ENCODE assay signal across 9 cellular contexts in genomic region chr2:25161055-25161781, GRCh38. TPM values are rescaled to one million over a fixed set of nuclear protein-coding genes. Genes with fewer than 3 reads are reported as not detected.
A peak's percentile ranks its signal among the peaks of the same experiment; 100 is the strongest.
DNase-seq lines count a peak whose midpoint lies in the region; ATAC-seq, FAIRE-seq and TF ChIP-seq lines count a peak whose summit lies in the region.
"Had no signal": no experiment of that assay in that cellular context is flagged by ENCODE, and none has a peak within 500 bp of the region (broad histone marks: within the 10 kb centered on the region; RNA-seq: fewer than 3 reads in every experiment).

No MANE protein-coding gene starts in this region.

- TF ChIP-seq CTCF in activated B cell treated with CpG ODN at 0.5 μM for 24 hours (IDR thresholded peaks at IDR 0.05) (no peak), cardiac fibroblast (IDR thresholded peaks at IDR 0.05; ENCODE audit: low read depth, low read length) (no peak)

- intact Hi-C loops in activated B cell treated with CpG ODN at 0.5 μM for 24 hours (cut with micrococcal nuclease) = no loop called here

- FAIRE-seq in GM12891 (lab: Jason Lieb, UNC) = no peak
- FAIRE-seq: colon had no signal

- peak; percentile 74 for TF ChIP-seq POLR2A in GM12891 (IDR thresholded peaks at IDR 0.05; ENCODE audit: low read depth, low read length)

- CTCF ChIA-PET in activated B cell treated with CpG ODN at 0.5 μM for 24 hours (lab: Charles Lee) = no interaction called here

- H3K27me3 ChIP-seq in mononuclear cell (ENCODE audit: insufficient read depth, low read length) = peaks cover 4% of the 10 kb centered on the region

- peak overlapping the region; percentile 69 for H3K4me3 Mint-ChIP-seq in activated B cell treated with CpG ODN at 0.5 μM for 24 hours

- H3K9me3 Mint-ChIP-seq in activated B cell treated with CpG ODN at 0.5 μM for 24 hours = no peaks in the 10 kb centered on the region

- no peaks in the 10 kb centered on the region for H3K27me3 Mint-ChIP-seq in activated B cell treated with CpG ODN at 0.5 μM for 24 hours

- H3K36me3 Mint-ChIP-seq in activated B cell treated with CpG ODN at 0.5 μM for 24 hours (ENCODE audit: low read depth) = no peaks in the 10 kb centered on the region

- H3K4me1 Mint-ChIP-seq in activated B cell treated with CpG ODN at 0.5 μM for 24 hours = peaks cover 24% of the 10 kb centered on the region

- DNase-seq in GM12891 (ENCODE audit: insufficient read length, low spot score) = peak; percentile 72
- DNase-seq in activated B cell treated with CpG ODN at 0.5 μM for 24 hours = peak; percentile 61
- DNase-seq in cardiac fibroblast (ENCODE audit: low read depth in 2 of 2) = peak; percentile 16 to 40
- DNase-seq in stimulated activated CD8-positive, alpha-beta memory T cell treated with anti-CD3 and anti-CD28 coated beads, Interleukin-7, amount 100 ng/mL, for 4 hours (ENCODE audit: low read depth in 2 of 2) = peak; percentile 54 to 71
- no peak for DNase-seq in NOMO-1 (lab: John Stamatoyannopoulos, UW; ENCODE audit: unreplicated experiment in 2 of 2)
- no peak for DNase-seq in COLO829 (ENCODE audit: low spot score)
- no peak for DNase-seq in NCI-H146 treated with DMSO at 0.1 percent for 48 hours (lab: John Stamatoyannopoulos, UW; ENCODE audit: unreplicated experiment)

- peaks cover 18% of the 10 kb centered on the region for H3K4me1 ChIP-seq in mononuclear cell (ENCODE audit: insufficient read depth, low read length)

- H3K4me3 ChIP-seq in cardiac fibroblast (replicated peaks in 1 of 2; ENCODE audit: low read depth in 2 of 2, low read length in 2 of 2) = peak overlapping the region in 1 of 2 donors; percentile 10
- H3K4me3 ChIP-seq in mononuclear cell (ENCODE audit: low read length) = peak overlapping the region; percentile 43

- ATAC-seq in activated B cell treated with CpG ODN at 0.5 μM for 24 hours (ENCODE audit: low read depth) = peak; percentile 32

- H3K27ac Mint-ChIP-seq in activated B cell treated with CpG ODN at 0.5 μM for 24 hours = peak overlapping the region; percentile 35

- POLR2A ChIA-PET in activated B cell treated with CpG ODN at 0.5 μM for 24 hours (lab: Charles Lee) = interaction anchor here (0.6 kb wide), 1 partner anchor 1116 kb away, joined by 4 read pairs; no protein-coding TSS in a partner anchor

- H3K9me3 ChIP-seq in mononuclear cell (ENCODE audit: low read depth, low read length) = no peaks in the 10 kb centered on the region

TF ChIP-seq in GM12891, 5 proteins besides CTCF, POLR2A, EP300 and RAD21:
- TF ChIP-seq PAX5 (IDR thresholded peaks at IDR 0.05; ENCODE audit: insufficient read depth, low read length, severe bottlenecking) = no peak
- TF ChIP-seq TAF1 (IDR thresholded peaks at IDR 0.05; ENCODE audit: low read depth, low read length) = peak; percentile 50; the same call in 1 of the 2 replicates
- peak; percentile 67; the same call in 1 of the 2 replicates for TF ChIP-seq POLR2AphosphoS5 (IDR thresholded peaks at IDR 0.05; ENCODE audit: low read depth, low read length)
- peak; percentile 19; the same call in 1 of the 2 replicates for TF ChIP-seq SPI1 (IDR thresholded peaks at IDR 0.05; ENCODE audit: low read depth, low read length)
- TF ChIP-seq POU2F2 (IDR thresholded peaks at IDR 0.05; ENCODE audit: low read depth, low read length) = peak; percentile 15; the same call in 1 of the 2 replicates

RNA-seq across cellular contexts. Expression of gene POMC, which starts 7.2 kb away (rescaled TPM):
- polyA plus RNA-seq in GM12891 (2012; ENCODE audit: low read depth, missing spikeins) = 11.1 TPM
- total RNA-seq in activated B cell treated with CpG ODN at 0.5 μM for 24 hours = 3.2 and 4.4 TPM in 2 replicates
- total RNA-seq in mononuclear cell = 2.3 TPM

Comparison
In these comparisons a context has a peak if more than half of its experiments do, and no peak if none do; other contexts are left out.
1. DNase-seq: peak in GM12891 (single experiment), activated B cell treated with CpG ODN at 0.5 μM for 24 hours (single experiment), cardiac fibroblast (2 of 2) and stimulated activated CD8-positive, alpha-beta memory T cell treated with anti-CD3 and anti-CD28 coated beads, Interleukin-7, amount 100 ng/mL, for 4 hours (2 of 2); none in NOMO-1 (0 of 2), COLO829 (single experiment) and NCI-H146 treated with DMSO at 0.1 percent for 48 hours (single experiment).